In genomic region chr21:15947707-15948106, GRCh38 we compare ENCODE assay signal across 18 cellular contexts.
"Had no signal": no experiment of that assay in that cellular context is flagged by ENCODE, and none has a peak within 500 bp of the region (broad histone marks: within the 10 kb centered on the region; RNA-seq: fewer than 3 reads in every experiment).

No MANE protein-coding gene starts in this region.

- H3K27me3 ChIP-seq: cardiac muscle cell, left lung, right atrium auricular region, tibial nerve, vagina had no signal

- H3K27ac Mint-ChIP-seq: activated B cell treated with CpG ODN at 0.5 μM for 24 hours; activated CD4-positive, alpha-beta memory T cell treated with anti-CD3 and anti-CD28 coated beads, Interleukin-2, amount 10 ng/mL, durations not matched to agents 7 days and 5 days; activated CD8-positive, alpha-beta memory T cell treated with anti-CD3 and anti-CD28 coated beads, Interleukin-2, amount 10 ng/mL, durations not matched to agents 7 days and 5 days; activated naive CD8-positive, alpha-beta T cell treated with anti-CD3 and anti-CD28 coated beads for 36 hours; effector memory CD8-positive, alpha-beta T cell; stimulated activated naive CD8-positive, alpha-beta T cell treated with anti-CD3 and anti-CD28 coated beads, Interleukin-15, Interleukin-2, amounts not matched to agents 100 ng/mL and 50 ng/mL, for 24 hours had no signal

- H3K36me3 ChIP-seq: cardiac muscle cell, left lung, right atrium auricular region, tibial nerve, vagina had no signal

- H3K9me3 ChIP-seq: vagina had no signal

- H3K4me1 Mint-ChIP-seq: activated B cell treated with CpG ODN at 0.5 μM for 24 hours; activated CD4-positive, alpha-beta memory T cell treated with anti-CD3 and anti-CD28 coated beads, Interleukin-2, amount 10 ng/mL, durations not matched to agents 7 days and 5 days; activated CD8-positive, alpha-beta memory T cell treated with anti-CD3 and anti-CD28 coated beads, Interleukin-2, amount 10 ng/mL, durations not matched to agents 7 days and 5 days; activated naive CD8-positive, alpha-beta T cell treated with anti-CD3 and anti-CD28 coated beads for 36 hours had no signal

- H3K36me3 Mint-ChIP-seq: activated naive CD8-positive, alpha-beta T cell treated with anti-CD3 and anti-CD28 coated beads for 36 hours had no signal

- H3K4me1 ChIP-seq: foreskin keratinocyte, left lung, right atrium auricular region had no signal

- H3K4me3 ChIP-seq: cardiac muscle cell, left lung, right atrium auricular region, vagina had no signal

- H3K27me3 Mint-ChIP-seq: activated B cell treated with CpG ODN at 0.5 μM for 24 hours had no signal

- ATAC-seq: activated CD8-positive, alpha-beta memory T cell treated with anti-CD3 and anti-CD28 coated beads, Interleukin-2, amount 10 ng/mL, durations not matched to agents 7 days and 5 days; effector memory CD8-positive, alpha-beta T cell; foreskin keratinocyte; left lung had no signal

- H3K4me3 Mint-ChIP-seq: activated B cell treated with CpG ODN at 0.5 μM for 24 hours; activated CD4-positive, alpha-beta memory T cell treated with anti-CD3 and anti-CD28 coated beads, Interleukin-2, amount 10 ng/mL, durations not matched to agents 7 days and 5 days; activated CD8-positive, alpha-beta memory T cell treated with anti-CD3 and anti-CD28 coated beads, Interleukin-2, amount 10 ng/mL, durations not matched to agents 7 days and 5 days; activated naive CD8-positive, alpha-beta T cell treated with anti-CD3 and anti-CD28 coated beads for 36 hours; effector memory CD8-positive, alpha-beta T cell; stimulated activated naive CD8-positive, alpha-beta T cell treated with anti-CD3 and anti-CD28 coated beads, Interleukin-15, Interleukin-2, amounts not matched to agents 100 ng/mL and 50 ng/mL, for 24 hours had no signal

- H3K27ac ChIP-seq: cardiac muscle cell, foreskin keratinocyte, left lung, right atrium auricular region, vagina had no signal

- DNase-seq: activated B cell treated with CpG ODN at 0.5 μM for 24 hours; activated CD4-positive, alpha-beta memory T cell treated with anti-CD3 and anti-CD28 coated beads, Interleukin-2, amount 10 ng/mL, durations not matched to agents 7 days and 5 days; activated CD4-positive, alpha-beta T cell treated with anti-CD3 and anti-CD28 coated beads for 48 hours; activated CD8-positive, alpha-beta memory T cell treated with anti-CD3 and anti-CD28 coated beads, Interleukin-2, amount 10 ng/mL, durations not matched to agents 7 days and 5 days; activated naive CD8-positive, alpha-beta T cell treated with anti-CD3 and anti-CD28 coated beads for 36 hours; amniotic stem cell; effector memory CD8-positive, alpha-beta T cell; foreskin keratinocyte; glutamatergic neuron; hypothalamus; kidney; left lung; nucleus accumbens had no signal
